1 cellular context compared by ENCODE assay signal in the genomic region with DNA sequence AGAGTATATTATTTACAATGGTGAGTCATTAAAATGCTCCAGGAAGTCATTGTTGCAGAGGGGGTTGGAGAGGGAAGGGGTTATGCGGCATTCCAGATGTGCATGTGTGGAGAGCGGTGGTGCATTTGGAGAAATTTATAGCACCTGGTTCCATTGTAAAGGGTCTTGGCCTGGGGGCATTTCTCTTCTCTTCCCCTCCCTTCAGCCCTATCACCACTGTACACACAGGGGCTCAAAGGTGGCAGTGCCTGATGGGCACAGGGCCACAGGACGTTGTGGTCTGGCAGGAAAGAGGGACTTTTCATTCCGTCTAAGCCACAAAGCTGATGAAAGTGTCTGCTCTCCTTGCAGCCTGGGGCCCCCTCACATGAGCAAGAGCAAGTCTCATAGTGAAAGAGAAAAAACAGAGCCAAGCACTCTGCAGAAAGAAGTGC.
TF ChIP-seq lines count a peak whose summit lies in the region.

No MANE protein-coding gene starts in this region.

TF ChIP-seq in GM23338, 12 proteins besides CTCF, POLR2A, EP300 and RAD21 (continued from another document):
- TF ChIP-seq, protein P1, sequence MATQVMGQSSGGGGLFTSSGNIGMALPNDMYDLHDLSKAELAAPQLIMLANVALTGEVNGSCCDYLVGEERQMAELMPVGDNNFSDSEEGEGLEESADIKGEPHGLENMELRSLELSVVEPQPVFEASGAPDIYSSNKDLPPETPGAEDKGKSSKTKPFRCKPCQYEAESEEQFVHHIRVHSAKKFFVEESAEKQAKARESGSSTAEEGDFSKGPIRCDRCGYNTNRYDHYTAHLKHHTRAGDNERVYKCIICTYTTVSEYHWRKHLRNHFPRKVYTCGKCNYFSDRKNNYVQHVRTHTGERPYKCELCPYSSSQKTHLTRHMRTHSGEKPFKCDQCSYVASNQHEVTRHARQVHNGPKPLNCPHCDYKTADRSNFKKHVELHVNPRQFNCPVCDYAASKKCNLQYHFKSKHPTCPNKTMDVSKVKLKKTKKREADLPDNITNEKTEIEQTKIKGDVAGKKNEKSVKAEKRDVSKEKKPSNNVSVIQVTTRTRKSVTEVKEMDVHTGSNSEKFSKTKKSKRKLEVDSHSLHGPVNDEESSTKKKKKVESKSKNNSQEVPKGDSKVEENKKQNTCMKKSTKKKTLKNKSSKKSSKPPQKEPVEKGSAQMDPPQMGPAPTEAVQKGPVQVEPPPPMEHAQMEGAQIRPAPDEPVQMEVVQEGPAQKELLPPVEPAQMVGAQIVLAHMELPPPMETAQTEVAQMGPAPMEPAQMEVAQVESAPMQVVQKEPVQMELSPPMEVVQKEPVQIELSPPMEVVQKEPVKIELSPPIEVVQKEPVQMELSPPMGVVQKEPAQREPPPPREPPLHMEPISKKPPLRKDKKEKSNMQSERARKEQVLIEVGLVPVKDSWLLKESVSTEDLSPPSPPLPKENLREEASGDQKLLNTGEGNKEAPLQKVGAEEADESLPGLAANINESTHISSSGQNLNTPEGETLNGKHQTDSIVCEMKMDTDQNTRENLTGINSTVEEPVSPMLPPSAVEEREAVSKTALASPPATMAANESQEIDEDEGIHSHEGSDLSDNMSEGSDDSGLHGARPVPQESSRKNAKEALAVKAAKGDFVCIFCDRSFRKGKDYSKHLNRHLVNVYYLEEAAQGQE (IDR thresholded peaks at IDR 0.05; ENCODE audit: unreplicated experiment): no peak
- TF ChIP-seq CREB1 (CRISPR knock-in tag; IDR thresholded peaks at IDR 0.05; ENCODE audit: low read depth): no peak
- no peak for TF ChIP-seq ZNF114 (CRISPR knock-in tag; IDR thresholded peaks at IDR 0.05)
- TF ChIP-seq JUNB (IDR thresholded peaks at IDR 0.05; ENCODE audit: unreplicated experiment): no peak
- TF ChIP-seq EZH2phosphoT487 (IDR thresholded peaks at IDR 0.05; ENCODE audit: unreplicated experiment): no peak
- TF ChIP-seq ZNF331 (CRISPR knock-in tag; IDR thresholded peaks at IDR 0.05; ENCODE audit: low read depth): no peak
